1 cellular context compared by ENCODE assay signal in genomic region chr9:126580319-126580718, GRCh38. TPM values are rescaled to one million over a fixed set of nuclear protein-coding genes. Genes with fewer than 3 reads are reported as not detected.
"Had no signal": no experiment of that assay in that cellular context is flagged by ENCODE, and none has a peak within 500 bp of the region (broad histone marks: within the 10 kb centered on the region; RNA-seq: fewer than 3 reads in every experiment).

No MANE protein-coding gene starts in this region.

RNA-seq across cellular contexts. Expression of gene LMX1B, which starts 33.4 kb away (rescaled TPM):
- total RNA-seq: GM12878 had no signal
- polyA plus RNA-seq: GM12878 had no signal
